8 cellular contexts compared by ENCODE assay signal in genomic region chr1:155245163-155245524, GRCh38. TPM values are rescaled to one million over a fixed set of nuclear protein-coding genes. Genes with fewer than 3 reads are reported as not detected.
DNase-seq lines count a peak whose midpoint lies in the region; ATAC-seq and TF ChIP-seq lines count a peak whose summit lies in the region.

No MANE protein-coding gene starts in this region.

- H3K4me3 Mint-ChIP-seq in mesothelial cell of epicardium: peak overlapping the region; percentile 69

- TF ChIP-seq CTCF in left ventricle myocardium inferior (IDR thresholded peaks at IDR 0.05; ENCODE audit: borderline replicate concordance) (no peak), brain microvascular endothelial cell (IDR thresholded peaks at IDR 0.05; ENCODE audit: low read depth, low read length, missing control alignments) (no peak), mesothelial cell of epicardium (IDR thresholded peaks at IDR 0.05; ENCODE audit: unreplicated experiment) (no peak), vagina (IDR thresholded peaks at IDR 0.05) (no peak)

- H3K27me3 Mint-ChIP-seq in mesothelial cell of epicardium (ENCODE audit: low read depth): peaks cover 3% of the 10 kb centered on the region

- H3K9me3 Mint-ChIP-seq in mesothelial cell of epicardium: no peaks in the 10 kb centered on the region

- H3K9me3 ChIP-seq in left ventricle myocardium inferior (replicated peaks): no peaks in the 10 kb centered on the region
- H3K9me3 ChIP-seq in vagina: no peaks in the 10 kb centered on the region

- no peak for ATAC-seq in left cardiac atrium
- no peak for ATAC-seq in HG02885 (IDR thresholded peaks at IDR 0.05; ENCODE audit: poor library complexity, unreplicated experiment)
- ATAC-seq in GM21390 (IDR thresholded peaks at IDR 0.05; ENCODE audit: unreplicated experiment): no peak
- no peak for ATAC-seq in GM21367 (IDR thresholded peaks at IDR 0.05; ENCODE audit: unreplicated experiment)

- intact Hi-C loops in left ventricle myocardium inferior (cut with micrococcal nuclease) (no loop called here), left cardiac atrium (cut with DNase I) (no loop called here), vagina (cut with DNase I) (no loop called here)

- DNase-seq in left ventricle myocardium inferior (no peak), left cardiac atrium (no peak), brain microvascular endothelial cell (peak; percentile 30), mesothelial cell of epicardium (ENCODE audit: low spot score in 2 of 2, unreplicated experiment in 2 of 2) (no peak), vagina (ENCODE audit: extremely low spot score in 2 of 2) (no peak)

- H3K27ac ChIP-seq in left ventricle myocardium inferior (replicated peaks) (peak overlapping the region; percentile 94), brain microvascular endothelial cell (peak overlapping the region; percentile 78), vagina (peak overlapping the region; percentile 88)

- H3K4me1 Mint-ChIP-seq in mesothelial cell of epicardium: peaks cover 33% of the 10 kb centered on the region

- peaks cover 38% of the 10 kb centered on the region for H3K4me1 ChIP-seq in left ventricle myocardium inferior
- peaks cover 37% of the 10 kb centered on the region for H3K4me1 ChIP-seq in vagina

- H3K36me3 ChIP-seq in left ventricle myocardium inferior (peaks cover 16% of the 10 kb centered on the region), brain microvascular endothelial cell (replicated peaks) (peaks cover 13% of the 10 kb centered on the region), vagina (peaks cover 0 to 9% of the 10 kb centered on the region in 2 donors)

- H3K27me3 ChIP-seq in left ventricle myocardium inferior (ENCODE audit: low read depth) (no peaks in the 10 kb centered on the region), brain microvascular endothelial cell (replicated peaks) (no peaks in the 10 kb centered on the region), vagina (no peaks in the 10 kb centered on the region)

- peak overlapping the region; percentile 74 for H3K4me3 ChIP-seq in left ventricle myocardium inferior
- peak overlapping the region; percentile 69 for H3K4me3 ChIP-seq in brain microvascular endothelial cell (ENCODE audit: low read depth, low read length)
- H3K4me3 ChIP-seq in vagina: peak overlapping the region; percentile 55 to 60

- peaks cover 6% of the 10 kb centered on the region for H3K36me3 Mint-ChIP-seq in mesothelial cell of epicardium

- H3K27ac Mint-ChIP-seq in mesothelial cell of epicardium: peak overlapping the region; percentile 98

- TF ChIP-seq POLR2A in vagina (IDR thresholded peaks at IDR 0.05): no peak

- in situ Hi-C loops in brain microvascular endothelial cell (cut with HindIII; ENCODE audit: low pct_ligation_motif_present, low sequenced_read_pairs): no loop called here

RNA-seq across cellular contexts. Expression of gene ENTREP3, which starts 10.1 kb away (rescaled TPM):
- 13.9 TPM for total RNA-seq in left ventricle myocardium inferior
- total RNA-seq in left cardiac atrium: 10 to 100 TPM; 16.1 to 18.7 TPM
- total RNA-seq in mesothelial cell of epicardium: 51.9 to 56.1 TPM (median 56.0 TPM) in 3 replicates
- 21.1 TPM for total RNA-seq in vagina

RNA-seq across cellular contexts. Expression of gene SCAMP3, which starts 17.0 kb away (rescaled TPM):
- total RNA-seq in left ventricle myocardium inferior (57.1 TPM), left cardiac atrium (10 to 100 TPM; 53.6 to 66.4 TPM), mesothelial cell of epicardium (46.8 to 50.5 TPM (median 49.8 TPM) in 3 replicates), vagina (44.7 TPM)

RNA-seq across cellular contexts. Expression of gene CLK2, which starts 28.2 kb away (rescaled TPM):
- total RNA-seq in left ventricle myocardium inferior: 18.1 TPM
- 10 to 100 TPM; 19.7 to 23.8 TPM for total RNA-seq in left cardiac atrium
- 104 to 108 TPM (median 105 TPM) in 3 replicates for total RNA-seq in mesothelial cell of epicardium
- 48.1 TPM for total RNA-seq in vagina

RNA-seq across cellular contexts. Expression of gene HCN3, which starts 32.1 kb away (rescaled TPM):
- total RNA-seq in left ventricle myocardium inferior: 1.2 TPM
- total RNA-seq in left cardiac atrium: 1 to 10 TPM in 1 of 2 donors, under 1 TPM in 1; 0.76 to 1.6 TPM
- total RNA-seq in mesothelial cell of epicardium: 12.9 to 13.6 TPM (median 13.1 TPM) in 3 replicates
- total RNA-seq in vagina: 4.2 TPM

RNA-seq across cellular contexts. Expression of gene MTX1, which starts 36.6 kb away (rescaled TPM):
- total RNA-seq in left ventricle myocardium inferior (18.0 TPM), left cardiac atrium (10 to 100 TPM; 19.7 to 25.5 TPM), mesothelial cell of epicardium (33.9 to 35.7 TPM (median 33.9 TPM) in 3 replicates), vagina (29.5 TPM)
